In the genomic region with DNA sequence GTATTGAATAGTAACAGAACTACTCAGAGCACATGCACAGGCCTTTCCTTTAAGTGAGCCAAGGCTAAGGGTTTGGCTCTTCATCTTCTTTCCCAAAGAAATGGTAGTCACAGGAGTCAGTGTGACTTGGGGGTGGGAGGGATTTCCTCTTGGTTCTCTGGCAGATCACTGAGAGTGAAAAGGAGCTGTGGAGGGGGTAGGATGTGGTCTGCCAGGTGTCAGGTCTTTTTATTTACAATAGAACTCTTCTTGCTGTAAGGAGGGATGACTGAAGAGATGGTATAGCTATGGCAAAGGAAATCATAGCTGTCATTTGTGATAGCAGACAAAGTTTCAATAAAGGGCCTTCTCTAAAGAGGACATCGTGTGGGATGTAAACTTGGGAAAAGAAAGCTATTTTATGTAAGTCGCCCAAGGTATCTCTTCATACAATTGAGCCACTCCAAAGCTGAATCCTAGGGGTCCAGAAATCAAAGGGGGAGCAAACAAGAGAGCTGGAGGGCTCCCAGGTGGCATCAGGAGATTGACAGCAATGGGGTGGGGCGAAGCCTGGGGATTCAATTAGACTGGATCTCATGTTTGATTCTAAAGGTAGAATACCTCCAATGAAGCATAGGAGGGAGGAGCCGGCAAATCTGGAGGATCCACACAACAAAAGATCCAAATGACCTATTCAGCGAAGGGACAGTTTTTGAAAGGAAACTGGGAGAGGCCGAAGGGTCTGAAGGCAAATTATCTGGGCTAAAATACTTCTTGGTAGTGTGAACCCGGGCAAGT, we compare ENCODE assay signal across 10 cellular contexts. TPM values are rescaled to one million over a fixed set of nuclear protein-coding genes. Genes with fewer than 3 reads are reported as not detected.
DNase-seq lines count a peak whose midpoint lies in the region; ATAC-seq and TF ChIP-seq lines count a peak whose summit lies in the region.
"Had no signal": no experiment of that assay in that cellular context is flagged by ENCODE, and none has a peak within 500 bp of the region (broad histone marks: within the 10 kb centered on the region; RNA-seq: fewer than 3 reads in every experiment).

No MANE protein-coding gene starts in this region.

- peaks cover 2% of the 10 kb centered on the region for H3K27me3 Mint-ChIP-seq in activated CD4-positive, alpha-beta T cell treated with anti-CD3 and anti-CD28 coated beads, Interleukin-2, amount 10 ng/mL, durations not matched to agents 24 days and 14 days
- H3K27me3 Mint-ChIP-seq in WTC11 (ENCODE audit: low read depth): no peaks in the 10 kb centered on the region
- H3K27me3 Mint-ChIP-seq in immature natural killer cell (ENCODE audit: low read depth in 3 of 3): peaks cover 15 to 23% (median 20%) of the 10 kb centered on the region in 3 donors
- H3K27me3 Mint-ChIP-seq in stimulated activated naive CD8-positive, alpha-beta T cell treated with anti-CD3 and anti-CD28 coated beads, Interleukin-15, amount 100 ng/mL, for 72 hours: no peaks in the 10 kb centered on the region

- peaks cover 23% of the 10 kb centered on the region for H3K4me1 ChIP-seq in mucosa of descending colon (ENCODE audit: low read depth)

- intact Hi-C loops in activated CD4-positive, alpha-beta T cell treated with anti-CD3 and anti-CD28 coated beads, Interleukin-2, amount 10 ng/mL, durations not matched to agents 24 days and 14 days (cut with micrococcal nuclease): loop anchor here (5.0 kb wide), 1 partner anchor 37 kb away; no protein-coding TSS in a partner anchor
- intact Hi-C loops in mucosa of descending colon (cut with DNase I, micrococcal nuclease): loop anchor here in 1 of 2 donors (5.0 kb wide), 1 partner anchor 58 kb away; no protein-coding TSS in a partner anchor

- ATAC-seq in WTC11 (no peak), mucosa of descending colon (no peak)
- ATAC-seq in stimulated activated naive CD8-positive, alpha-beta T cell treated with anti-CD3 and anti-CD28 coated beads, Interleukin-15, amount 100 ng/mL, for 72 hours: no peak

- peak overlapping the region; percentile 95 for H3K4me3 Mint-ChIP-seq in activated CD4-positive, alpha-beta T cell treated with anti-CD3 and anti-CD28 coated beads, Interleukin-2, amount 10 ng/mL, durations not matched to agents 24 days and 14 days
- no peak overlapping the region for H3K4me3 Mint-ChIP-seq in WTC11
- H3K4me3 Mint-ChIP-seq in immature natural killer cell: peak overlapping the region; percentile 9 to 77 (median 57)
- H3K4me3 Mint-ChIP-seq in stimulated activated naive CD8-positive, alpha-beta T cell treated with anti-CD3 and anti-CD28 coated beads, Interleukin-15, amount 100 ng/mL, for 72 hours: peak overlapping the region; percentile 94 to 95

- POLR2A ChIA-PET in WTC11 (lab: Charles Lee): interaction anchor here (0.5 to 8.6 kb wide), 5 partner anchors 22 to 70 kb away, joined by 3 to 226 read pairs (median 89); a partner anchor contains a TSS

- H3K9me3 ChIP-seq in mucosa of descending colon: no peaks in the 10 kb centered on the region
- H3K9me3 ChIP-seq: SJSA1, vagina had no signal

- H3K9me3 Mint-ChIP-seq in activated CD4-positive, alpha-beta T cell treated with anti-CD3 and anti-CD28 coated beads, Interleukin-2, amount 10 ng/mL, durations not matched to agents 24 days and 14 days: no peaks in the 10 kb centered on the region
- H3K9me3 Mint-ChIP-seq in WTC11 (no peaks in the 10 kb centered on the region), immature natural killer cell (no peaks in the 10 kb centered on the region)
- no peaks in the 10 kb centered on the region for H3K9me3 Mint-ChIP-seq in stimulated activated naive CD8-positive, alpha-beta T cell treated with anti-CD3 and anti-CD28 coated beads, Interleukin-15, amount 100 ng/mL, for 72 hours

- peak overlapping the region; percentile 98 for H3K27ac Mint-ChIP-seq in activated CD4-positive, alpha-beta T cell treated with anti-CD3 and anti-CD28 coated beads, Interleukin-2, amount 10 ng/mL, durations not matched to agents 24 days and 14 days
- peak overlapping the region; percentile 99 for H3K27ac Mint-ChIP-seq in WTC11
- H3K27ac Mint-ChIP-seq in immature natural killer cell: peak overlapping the region; percentile 91 to 99 (median 98)
- peak overlapping the region; percentile 99 for H3K27ac Mint-ChIP-seq in stimulated activated naive CD8-positive, alpha-beta T cell treated with anti-CD3 and anti-CD28 coated beads, Interleukin-15, amount 100 ng/mL, for 72 hours

- H3K36me3 ChIP-seq in mucosa of descending colon (ENCODE audit: low read depth): no peaks in the 10 kb centered on the region
- H3K36me3 ChIP-seq: vagina had no signal

- peaks cover 23% of the 10 kb centered on the region for H3K36me3 Mint-ChIP-seq in activated CD4-positive, alpha-beta T cell treated with anti-CD3 and anti-CD28 coated beads, Interleukin-2, amount 10 ng/mL, durations not matched to agents 24 days and 14 days (ENCODE audit: low read depth)
- H3K36me3 Mint-ChIP-seq in WTC11 (peaks cover 17% of the 10 kb centered on the region), immature natural killer cell (peaks cover 0 to 16% (median 10%) of the 10 kb centered on the region in 3 donors)

- peak; percentile 73 for DNase-seq in activated CD4-positive, alpha-beta T cell treated with anti-CD3 and anti-CD28 coated beads, Interleukin-2, amount 10 ng/mL, durations not matched to agents 24 days and 14 days
- DNase-seq in activated CD4-positive, alpha-beta T cell treated with anti-CD3 and anti-CD28 coated beads, Interleukin-2, amount 50 U/mL, for 4 hours: no peak
- DNase-seq in WTC11 (ENCODE audit: low spot score): no peak
- DNase-seq in immature natural killer cell: no peak
- DNase-seq in stimulated activated naive CD8-positive, alpha-beta T cell treated with anti-CD3 and anti-CD28 coated beads, Interleukin-15, amount 100 ng/mL, for 72 hours: no peak
- DNase-seq in NCI-H446 (lab: John Stamatoyannopoulos, UW): no peak
- DNase-seq in mucosa of descending colon: no peak
- DNase-seq in HK-2 (ENCODE audit: unreplicated experiment): no peak

- H3K4me1 Mint-ChIP-seq in activated CD4-positive, alpha-beta T cell treated with anti-CD3 and anti-CD28 coated beads, Interleukin-2, amount 10 ng/mL, durations not matched to agents 24 days and 14 days: peaks cover 43% of the 10 kb centered on the region
- peaks cover 46% of the 10 kb centered on the region for H3K4me1 Mint-ChIP-seq in WTC11
- H3K4me1 Mint-ChIP-seq in immature natural killer cell: peaks cover 32 to 41% of the 10 kb centered on the region in 2 donors
- H3K4me1 Mint-ChIP-seq in stimulated activated naive CD8-positive, alpha-beta T cell treated with anti-CD3 and anti-CD28 coated beads, Interleukin-15, amount 100 ng/mL, for 72 hours: peaks cover 52% of the 10 kb centered on the region

- no peak overlapping the region for H3K4me3 ChIP-seq in mucosa of descending colon
- H3K4me3 ChIP-seq: SJSA1, vagina had no signal

- TF ChIP-seq CTCF in WTC11 (IDR thresholded peaks at IDR 0.05) (no peak), mucosa of descending colon (IDR thresholded peaks at IDR 0.05) (no peak)

- CTCF ChIA-PET in WTC11 (lab: Charles Lee): interaction anchor here (0.5 to 4.7 kb wide), 3 partner anchors 71 to 83 kb away, joined by 3 to 48 read pairs (median 6); no protein-coding TSS in a partner anchor

TF ChIP-seq in WTC11, 78 proteins besides CTCF, POLR2A, EP300 and RAD21:
- TF ChIP-seq, protein P1, sequence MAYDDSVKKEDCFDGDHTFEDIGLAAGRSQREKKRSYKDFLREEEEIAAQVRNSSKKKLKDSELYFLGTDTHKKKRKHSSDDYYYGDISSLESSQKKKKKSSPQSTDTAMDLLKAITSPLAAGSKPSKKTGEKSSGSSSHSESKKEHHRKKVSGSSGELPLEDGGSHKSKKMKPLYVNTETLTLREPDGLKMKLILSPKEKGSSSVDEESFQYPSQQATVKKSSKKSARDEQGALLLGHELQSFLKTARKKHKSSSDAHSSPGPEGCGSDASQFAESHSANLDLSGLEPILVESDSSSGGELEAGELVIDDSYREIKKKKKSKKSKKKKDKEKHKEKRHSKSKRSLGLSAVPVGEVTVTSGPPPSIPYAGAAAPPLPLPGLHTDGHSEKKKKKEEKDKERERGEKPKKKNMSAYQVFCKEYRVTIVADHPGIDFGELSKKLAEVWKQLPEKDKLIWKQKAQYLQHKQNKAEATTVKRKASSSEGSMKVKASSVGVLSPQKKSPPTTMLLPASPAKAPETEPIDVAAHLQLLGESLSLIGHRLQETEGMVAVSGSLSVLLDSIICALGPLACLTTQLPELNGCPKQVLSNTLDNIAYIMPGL (CRISPR knock-in tag; IDR thresholded peaks at IDR 0.05): no peak
- TF ChIP-seq GRHL2 (CRISPR knock-in tag; IDR thresholded peaks at IDR 0.05; ENCODE audit: insufficient replicate concordance, severe bottlenecking) (no peak), MXD4 (CRISPR knock-in tag; IDR thresholded peaks at IDR 0.05; ENCODE audit: borderline replicate concordance) (no peak), TCF7 (CRISPR knock-in tag; IDR thresholded peaks at IDR 0.05; ENCODE audit: low read depth) (no peak), NFE2L1 (CRISPR knock-in tag; IDR thresholded peaks at IDR 0.05) (no peak), ESRRA (CRISPR knock-in tag; IDR thresholded peaks at IDR 0.05; ENCODE audit: borderline replicate concordance) (no peak), SOX15 (CRISPR knock-in tag; IDR thresholded peaks at IDR 0.05) (no peak), ZNF396 (CRISPR knock-in tag; IDR thresholded peaks at IDR 0.05; ENCODE audit: borderline replicate concordance) (no peak)
- TF ChIP-seq, protein P2, sequence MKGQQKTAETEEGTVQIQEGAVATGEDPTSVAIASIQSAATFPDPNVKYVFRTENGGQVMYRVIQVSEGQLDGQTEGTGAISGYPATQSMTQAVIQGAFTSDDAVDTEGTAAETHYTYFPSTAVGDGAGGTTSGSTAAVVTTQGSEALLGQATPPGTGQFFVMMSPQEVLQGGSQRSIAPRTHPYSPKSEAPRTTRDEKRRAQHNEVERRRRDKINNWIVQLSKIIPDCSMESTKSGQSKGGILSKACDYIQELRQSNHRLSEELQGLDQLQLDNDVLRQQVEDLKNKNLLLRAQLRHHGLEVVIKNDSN (CRISPR knock-in tag; IDR thresholded peaks at IDR 0.05): no peak
- TF ChIP-seq, protein P3, sequence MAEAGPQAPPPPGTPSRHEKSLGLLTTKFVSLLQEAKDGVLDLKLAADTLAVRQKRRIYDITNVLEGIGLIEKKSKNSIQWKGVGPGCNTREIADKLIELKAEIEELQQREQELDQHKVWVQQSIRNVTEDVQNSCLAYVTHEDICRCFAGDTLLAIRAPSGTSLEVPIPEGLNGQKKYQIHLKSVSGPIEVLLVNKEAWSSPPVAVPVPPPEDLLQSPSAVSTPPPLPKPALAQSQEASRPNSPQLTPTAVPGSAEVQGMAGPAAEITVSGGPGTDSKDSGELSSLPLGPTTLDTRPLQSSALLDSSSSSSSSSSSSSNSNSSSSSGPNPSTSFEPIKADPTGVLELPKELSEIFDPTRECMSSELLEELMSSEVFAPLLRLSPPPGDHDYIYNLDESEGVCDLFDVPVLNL (CRISPR knock-in tag; IDR thresholded peaks at IDR 0.05; ENCODE audit: borderline replicate concordance, low read depth): no peak
TF ChIP-seq in WTC11: peak in this region for 0.

RNA-seq across cellular contexts. Expression of a gene that starts 20.0 kb away (rescaled TPM):
- 105 and 111 TPM in 2 replicates for total RNA-seq in activated CD4-positive, alpha-beta T cell treated with anti-CD3 and anti-CD28 coated beads, Interleukin-2, amount 10 ng/mL, durations not matched to agents 24 days and 14 days
- total RNA-seq in WTC11 (2021) (75.8 to 101 TPM (median 87.6 TPM) in 3 replicates), mucosa of descending colon (100 to 1,000 TPM in 2 of 3 donors, 10 to 100 TPM in 1; 86.2 to 128 (median 110) TPM)
- 10 to 100 TPM; 24.7 to 77.7 (median 36.9) TPM for polyA plus RNA-seq in immature natural killer cell
